Comparison of ENCODE assay signal across 14 cellular contexts in the genomic region with DNA sequence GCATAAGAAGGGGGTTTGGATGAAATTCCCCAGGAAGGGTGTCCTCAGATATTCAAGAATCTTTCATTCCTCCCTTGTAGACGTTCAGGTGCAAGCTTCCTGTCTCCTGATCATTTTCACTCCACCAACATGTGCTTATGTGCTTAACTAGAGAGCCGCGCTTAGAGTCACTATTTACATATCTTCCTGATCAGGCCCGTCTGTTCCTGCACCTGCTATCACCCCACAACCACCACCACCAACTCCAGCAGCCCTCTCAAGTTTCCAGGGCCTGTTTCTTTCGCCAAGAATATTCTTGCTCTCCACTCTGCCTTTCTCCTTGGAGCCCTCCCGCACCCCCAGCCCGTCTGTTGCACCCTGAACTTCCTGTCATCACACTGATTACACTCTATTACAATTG.
DNase-seq lines count a peak whose midpoint lies in the region; ATAC-seq and TF ChIP-seq lines count a peak whose summit lies in the region.
"Had no signal": no experiment of that assay in that cellular context is flagged by ENCODE, and none has a peak within 500 bp of the region (broad histone marks: within the 10 kb centered on the region; RNA-seq: fewer than 3 reads in every experiment).

No MANE protein-coding gene starts in this region.

- H3K4me1 ChIP-seq in thymus (ENCODE audit: control insufficient read depth, insufficient read depth, low read length), result peaks cover 16% of the 10 kb centered on the region

- peaks cover 17% of the 10 kb centered on the region for H3K4me1 Mint-ChIP-seq in activated naive CD4-positive, alpha-beta T cell treated with anti-CD3 and anti-CD28 coated beads, Interleukin-2, amount 50 U/mL, for 24 hours
- peaks cover 44% of the 10 kb centered on the region for H3K4me1 Mint-ChIP-seq in chondrocyte (ENCODE audit: low read depth)
- H3K4me1 Mint-ChIP-seq in natural killer cell, result peaks cover 4% of the 10 kb centered on the region in 2 donors

- H3K27me3 Mint-ChIP-seq in activated naive CD4-positive, alpha-beta T cell treated with anti-CD3 and anti-CD28 coated beads, Interleukin-2, amount 50 U/mL, for 24 hours, result no peaks in the 10 kb centered on the region
- H3K27me3 Mint-ChIP-seq in chondrocyte (ENCODE audit: low read depth), result no peaks in the 10 kb centered on the region
- H3K27me3 Mint-ChIP-seq in natural killer cell (ENCODE audit: low read depth in 2 of 2), result peaks cover 0 to 8% of the 10 kb centered on the region in 2 donors

- TF ChIP-seq CTCF in chondrocyte (IDR thresholded peaks at IDR 0.05) (no peak), natural killer cell (IDR thresholded peaks at IDR 0.05) (no peak)

- DNase-seq in activated naive CD4-positive, alpha-beta T cell treated with Interleukin-2 at 50 U/mL for 16 hours, result no peak
- DNase-seq in NCI-H2196 (lab: John Stamatoyannopoulos, UW; ENCODE audit: unreplicated experiment) (peak; percentile 51), chondrocyte (ENCODE audit: low spot score) (no peak), natural killer cell (no peak), SK-N-DZ (ENCODE audit: low spot score) (no peak)
- DNase-seq: activated CD8-positive, alpha-beta memory T cell treated with anti-CD3 and anti-CD28 coated beads, Interleukin-2, amount 50 U/mL, for 48 hours; effector memory CD4-positive, alpha-beta T cell; mesendoderm; NCI-H1105; stimulated activated CD4-positive, alpha-beta T cell treated with anti-CD3 and anti-CD28 coated beads, Interleukin-15, amount 100 ng/mL, for 24 hours had no signal

- peak overlapping the region; percentile 55 for H3K27ac Mint-ChIP-seq in activated naive CD4-positive, alpha-beta T cell treated with anti-CD3 and anti-CD28 coated beads, Interleukin-2, amount 50 U/mL, for 24 hours
- H3K27ac Mint-ChIP-seq in chondrocyte (ENCODE audit: unreplicated experiment) (peak overlapping the region; percentile 34), natural killer cell (no peak overlapping the region)

- H3K27ac ChIP-seq in thymus (ENCODE audit: low read depth), result peak overlapping the region; percentile 10

- H3K9me3 Mint-ChIP-seq in activated naive CD4-positive, alpha-beta T cell treated with anti-CD3 and anti-CD28 coated beads, Interleukin-2, amount 50 U/mL, for 24 hours, result no peaks in the 10 kb centered on the region
- H3K9me3 Mint-ChIP-seq in chondrocyte (ENCODE audit: low read depth) (no peaks in the 10 kb centered on the region), natural killer cell (peaks cover 3% of the 10 kb centered on the region in 2 donors)

- no peak overlapping the region for H3K4me3 ChIP-seq in thymus (ENCODE audit: low read length)

- no peaks in the 10 kb centered on the region for H3K27me3 ChIP-seq in thymus (ENCODE audit: control insufficient read depth, insufficient read depth)

- H3K4me3 Mint-ChIP-seq in activated naive CD4-positive, alpha-beta T cell treated with anti-CD3 and anti-CD28 coated beads, Interleukin-2, amount 50 U/mL, for 24 hours, result no peak overlapping the region
- H3K4me3 Mint-ChIP-seq in chondrocyte (ENCODE audit: unreplicated experiment) (no peak overlapping the region), natural killer cell (no peak overlapping the region)

- no peak for ATAC-seq in natural killer cell
- ATAC-seq in GM21576 (IDR thresholded peaks at IDR 0.05; ENCODE audit: unreplicated experiment), result no peak
- ATAC-seq: activated naive CD4-positive, alpha-beta T cell treated with anti-CD3 and anti-CD28 coated beads, Interleukin-2, amount 50 U/mL, for 72 hours had no signal

- H3K36me3 ChIP-seq in thymus (ENCODE audit: control insufficient read depth, insufficient read depth), result no peaks in the 10 kb centered on the region

- 6% methylated on average over 7 of the region's 7 CpGs for WGBS in thymus

- no peaks in the 10 kb centered on the region for H3K36me3 Mint-ChIP-seq in activated naive CD4-positive, alpha-beta T cell treated with anti-CD3 and anti-CD28 coated beads, Interleukin-2, amount 50 U/mL, for 24 hours
- H3K36me3 Mint-ChIP-seq in chondrocyte (ENCODE audit: low read depth), result peaks cover 2% of the 10 kb centered on the region
- H3K36me3 Mint-ChIP-seq in natural killer cell, result no peaks in the 10 kb centered on the region

- no peaks in the 10 kb centered on the region for H3K9me3 ChIP-seq in thymus (ENCODE audit: control insufficient read depth)

- intact Hi-C loops in natural killer cell (cut with micrococcal nuclease), result no loop called here

Comparison
In these comparisons a context has a peak if more than half of its experiments do, and no peak if none do; other contexts are left out.
1. H3K27ac Mint-ChIP-seq: peak in activated naive CD4-positive, alpha-beta T cell treated with anti-CD3 and anti-CD28 coated beads, Interleukin-2, amount 50 U/mL, for 24 hours (single experiment) and chondrocyte (single experiment); none in natural killer cell (0 of 2).